Comparison of ENCODE assay signal across 8 cellular contexts in the genomic region with DNA sequence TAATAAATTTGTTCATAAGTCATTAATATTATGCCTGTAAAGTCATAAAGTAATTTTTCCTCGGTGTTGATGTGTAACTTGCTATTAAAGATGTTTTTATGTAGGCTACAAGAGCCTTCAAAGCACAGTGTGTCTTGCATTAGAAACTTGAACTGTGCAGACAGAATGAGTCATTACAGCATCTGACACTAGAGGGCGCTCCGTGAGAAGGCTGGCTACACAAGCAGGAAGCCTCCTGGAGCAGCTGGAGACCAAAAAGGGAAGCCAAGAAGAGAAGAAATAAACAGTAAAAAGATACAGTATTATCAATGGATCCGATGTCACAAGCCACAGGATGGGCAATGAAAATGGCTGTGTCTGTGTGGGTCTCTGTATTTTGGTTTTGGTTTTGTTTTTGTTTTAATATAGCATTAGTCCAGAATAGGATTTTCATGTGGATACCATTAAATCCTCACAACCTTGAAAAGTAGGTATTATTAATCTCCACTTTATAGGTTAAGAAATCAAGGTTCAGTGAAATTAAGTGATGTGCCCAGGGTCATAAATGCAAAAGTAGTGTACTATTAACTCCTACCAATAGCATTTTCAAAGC. TPM values are rescaled to one million over a fixed set of nuclear protein-coding genes. Genes with fewer than 3 reads are reported as not detected.
DNase-seq lines count a peak whose midpoint lies in the region; ATAC-seq lines count a peak whose summit lies in the region.

No MANE protein-coding gene starts in this region.

- ATAC-seq in GM18867 (IDR thresholded peaks at IDR 0.05; ENCODE audit: unreplicated experiment) (peak; percentile 77), HG03135 (IDR thresholded peaks at IDR 0.05; ENCODE audit: unreplicated experiment) (peak; percentile 67), left colon (peak; percentile 93)
- peak; percentile 70 to 79 for ATAC-seq in activated CD4-positive, CD25-positive, alpha-beta regulatory T cell treated with anti-CD3 and anti-CD28 coated beads, Interleukin-2, amount 50 U/mL, for 24 hours
- peak; percentile 70 for ATAC-seq in central memory CD8-positive, alpha-beta T cell (replicated peaks; ENCODE audit: extremely low read depth, poor library complexity, severe bottlenecking)

- H3K36me3 Mint-ChIP-seq in central memory CD8-positive, alpha-beta T cell (ENCODE audit: insufficient read depth) = no peaks in the 10 kb centered on the region

- DNase-seq in AG08396 (ENCODE audit: low spot score) = peak; percentile 84
- DNase-seq in NCI-H460 (ENCODE audit: extremely low read depth, low read depth) = peak; percentile 74
- DNase-seq in central memory CD8-positive, alpha-beta T cell (ENCODE audit: low spot score in 2 of 2) = peak; percentile 70 to 76
- DNase-seq in left colon = peak; percentile 72 to 90
- DNase-seq in stimulated activated CD4-positive, alpha-beta T cell treated with anti-CD3 and anti-CD28 coated beads, Interleukin-4, amount 100 ng/mL, for 24 hours = peak; percentile 89

- H3K27ac Mint-ChIP-seq in central memory CD8-positive, alpha-beta T cell (ENCODE audit: low read depth) = no peak overlapping the region

- H3K4me1 Mint-ChIP-seq in central memory CD8-positive, alpha-beta T cell = no peaks in the 10 kb centered on the region

- H3K9me3 Mint-ChIP-seq in central memory CD8-positive, alpha-beta T cell = no peaks in the 10 kb centered on the region

- intact Hi-C loops in left colon (cut with DNase I, micrococcal nuclease) = loop anchor here (2.0 to 10.0 kb wide), 2 partner anchors 180 to 182 kb away; no protein-coding TSS in a partner anchor

- H3K4me3 Mint-ChIP-seq in central memory CD8-positive, alpha-beta T cell = no peak overlapping the region

- no peaks in the 10 kb centered on the region for H3K27me3 Mint-ChIP-seq in central memory CD8-positive, alpha-beta T cell

RNA-seq across cellular contexts. Expression of a gene that starts 16.1 kb away (rescaled TPM):
- 52.5 and 59.0 TPM in 2 replicates for total RNA-seq in NCI-H460 (2014; rRNA removed; shearing (Covaris generic))
- polyA plus RNA-seq in NCI-H460 (2014; cell fraction: nucleus; rRNA removed) = 29.4 and 31.7 TPM in 2 replicates
- total RNA-seq in left colon = 10 to 100 TPM; 36.6 to 48.0 TPM

Comparison
In these comparisons a context has a peak if more than half of its experiments do, and no peak if none do; other contexts are left out.
1. Peak in every context shown above with its lines: DNase-seq and ATAC-seq.